In the genomic region with DNA sequence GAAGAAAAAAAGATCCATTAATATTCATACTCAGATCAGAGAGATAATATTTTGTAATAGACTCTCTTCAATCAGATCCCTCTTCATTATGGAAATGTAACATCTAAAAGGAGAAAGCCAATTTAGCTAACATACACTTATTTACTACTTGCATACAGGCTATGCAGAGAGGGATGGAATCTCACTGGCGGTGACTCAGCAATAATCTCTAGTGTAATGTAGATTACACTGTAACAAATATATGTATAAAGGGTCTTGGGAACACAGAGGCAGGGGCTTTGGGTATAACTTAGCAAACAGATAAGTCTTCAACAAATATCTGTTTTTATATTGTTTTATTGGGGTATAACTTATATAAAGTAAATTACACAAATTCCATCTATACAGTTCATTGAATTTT, we compare ENCODE assay signal across 23 cellular contexts.
DNase-seq lines count a peak whose midpoint lies in the region; ATAC-seq and TF ChIP-seq lines count a peak whose summit lies in the region.
"Had no signal": no experiment of that assay in that cellular context is flagged by ENCODE, and none has a peak within 500 bp of the region (broad histone marks: within the 10 kb centered on the region; RNA-seq: fewer than 3 reads in every experiment).

No MANE protein-coding gene starts in this region.

- H3K36me3 Mint-ChIP-seq in GM23338 (ENCODE audit: low read depth), result peaks cover 45% of the 10 kb centered on the region
- no peaks in the 10 kb centered on the region for H3K36me3 Mint-ChIP-seq in activated T-helper 17 cell treated with anti-CD3 and anti-CD28 coated beads, Interleukin-2, amount 50 U/mL, for 72 hours (ENCODE audit: low read depth)
- H3K36me3 Mint-ChIP-seq: activated naive CD4-positive, alpha-beta T cell treated with anti-CD3 and anti-CD28 coated beads, Interleukin-2, amount 50 U/mL, for 72 hours; stimulated activated effector memory CD8-positive, alpha-beta T cell treated with anti-CD3 and anti-CD28 coated beads, Interleukin-12 subunit alpha, Interleukin-12 subunit beta, amount 100 ng/mL, for 72 hours had no signal

- no peak overlapping the region for H3K4me3 Mint-ChIP-seq in GM23338
- H3K4me3 Mint-ChIP-seq in activated T-helper 17 cell treated with anti-CD3 and anti-CD28 coated beads, Interleukin-2, amount 50 U/mL, for 72 hours, result no peak overlapping the region
- H3K4me3 Mint-ChIP-seq: central memory CD8-positive, alpha-beta T cell; stimulated activated effector memory CD8-positive, alpha-beta T cell treated with anti-CD3 and anti-CD28 coated beads, Interleukin-12 subunit alpha, Interleukin-12 subunit beta, amount 100 ng/mL, for 72 hours had no signal

- no peaks in the 10 kb centered on the region for H3K9me3 ChIP-seq in mesodermal cell (ENCODE audit: control insufficient read depth, low read length)
- H3K9me3 ChIP-seq: pancreas, transverse colon had no signal

- peaks cover 22% of the 10 kb centered on the region for H3K4me1 Mint-ChIP-seq in GM23338
- H3K4me1 Mint-ChIP-seq in activated T-helper 17 cell treated with anti-CD3 and anti-CD28 coated beads, Interleukin-2, amount 50 U/mL, for 72 hours, result no peaks in the 10 kb centered on the region
- H3K4me1 Mint-ChIP-seq: central memory CD8-positive, alpha-beta T cell; stimulated activated effector memory CD8-positive, alpha-beta T cell treated with anti-CD3 and anti-CD28 coated beads, Interleukin-12 subunit alpha, Interleukin-12 subunit beta, amount 100 ng/mL, for 72 hours had no signal

- H2AFZ ChIP-seq in GM23338, result no peak overlapping the region

- peak; percentile 60; the same call in 2 of the 3 replicates for ATAC-seq in GM23338
- ATAC-seq in activated T-helper 17 cell treated with anti-CD3 and anti-CD28 coated beads, Interleukin-2, amount 50 U/mL, for 72 hours (replicated peaks), result no peak
- ATAC-seq: activated naive CD4-positive, alpha-beta T cell treated with anti-CD3 and anti-CD28 coated beads, Interleukin-2, amount 50 U/mL, for 72 hours; foreskin keratinocyte; left colon; stimulated activated effector memory CD8-positive, alpha-beta T cell treated with anti-CD3 and anti-CD28 coated beads, Interleukin-12 subunit alpha, Interleukin-12 subunit beta, amount 100 ng/mL, for 72 hours had no signal

- H3K4me2 ChIP-seq in GM23338, result peak overlapping the region; percentile 12; the same call in 1 of the 2 replicates

- H3K4me1 ChIP-seq in GM23338 (ENCODE audit: insufficient read depth) (peaks cover 16% of the 10 kb centered on the region), mesodermal cell (ENCODE audit: control insufficient read depth, insufficient read depth, low read length, poor library complexity, severe bottlenecking) (peaks cover 34% of the 10 kb centered on the region)
- H3K4me1 ChIP-seq: foreskin keratinocyte had no signal

- H3K27ac ChIP-seq in GM23338 (ENCODE audit: low read depth) (peak overlapping the region; percentile 8; the same call in 1 of the 2 replicates), mesodermal cell (ENCODE audit: low read depth, low read length, severe bottlenecking) (peak overlapping the region; percentile 77)
- H3K27ac ChIP-seq: C4-2B, foreskin keratinocyte, transverse colon had no signal

- TF ChIP-seq CTCF in GM23338 (conservative IDR thresholded peaks at IDR 0.05; ENCODE audit: low read depth in 2 of 2) (no peak), cardiac fibroblast (IDR thresholded peaks at IDR 0.05; ENCODE audit: low read depth, low read length) (no peak)

- no peaks in the 10 kb centered on the region for H3F3A ChIP-seq in GM23338 (replicated peaks; ENCODE audit: low read depth)

- peak overlapping the region; percentile 90 for H3K27ac Mint-ChIP-seq in GM23338
- H3K27ac Mint-ChIP-seq in activated T-helper 17 cell treated with anti-CD3 and anti-CD28 coated beads, Interleukin-2, amount 50 U/mL, for 72 hours, result no peak overlapping the region
- H3K27ac Mint-ChIP-seq: activated naive CD4-positive, alpha-beta T cell treated with anti-CD3 and anti-CD28 coated beads, Interleukin-2, amount 50 U/mL, for 72 hours; stimulated activated effector memory CD8-positive, alpha-beta T cell treated with anti-CD3 and anti-CD28 coated beads, Interleukin-12 subunit alpha, Interleukin-12 subunit beta, amount 100 ng/mL, for 72 hours had no signal

- no peaks in the 10 kb centered on the region for H3K27me3 Mint-ChIP-seq in GM23338 (ENCODE audit: insufficient read depth, low read depth, poor library complexity)
- peaks cover 24% of the 10 kb centered on the region for H3K27me3 Mint-ChIP-seq in activated T-helper 17 cell treated with anti-CD3 and anti-CD28 coated beads, Interleukin-2, amount 50 U/mL, for 72 hours

- H3K79me2 ChIP-seq in GM23338 (replicated peaks; ENCODE audit: insufficient read depth), result peaks cover 7% of the 10 kb centered on the region; the same call in 1 of the 2 replicates

- H3K4me3 ChIP-seq in GM23338 (no peak overlapping the region), cardiac fibroblast (replicated peaks in 1 of 2; ENCODE audit: low read depth in 2 of 2, low read length in 2 of 2) (no peak overlapping the region), mesodermal cell (ENCODE audit: extremely low read depth, insufficient read depth, low read length, poor library complexity, severe bottlenecking) (no peak overlapping the region)
- H3K4me3 ChIP-seq: pancreas, skin epidermis, transverse colon had no signal

- H3K36me3 ChIP-seq in GM23338 (ENCODE audit: insufficient read depth) (peaks cover 19% of the 10 kb centered on the region; the same call in 1 of the 2 replicates), mesodermal cell (ENCODE audit: control insufficient read depth, insufficient read depth, low read length) (peaks cover 73% of the 10 kb centered on the region)
- H3K36me3 ChIP-seq: transverse colon had no signal

- no peaks in the 10 kb centered on the region; the same call in 1 of the 2 replicates for H3K9me2 ChIP-seq in GM23338 (ENCODE audit: insufficient read depth)

- DNase-seq in GM23338 (ENCODE audit: low spot score), result peak; percentile 38
- DNase-seq in NCI-H460 (ENCODE audit: extremely low read depth, low read depth), result peak; percentile 61
- peak; percentile 47 to 53 for DNase-seq in cardiac fibroblast (ENCODE audit: low read depth in 2 of 2)
- no peak for DNase-seq in stimulated activated CD4-positive, alpha-beta T cell treated with anti-CD3 and anti-CD28 coated beads, Interleukin-4, amount 100 ng/mL, for 1 hour
- no peak for DNase-seq in midbrain (lab: John Stamatoyannopoulos, UW)
- no peak for DNase-seq in SW480 (ENCODE audit: low spot score)
- DNase-seq: activated CD4-positive, alpha-beta T cell treated with anti-CD3 and anti-CD28 coated beads, Interleukin-2, amount 50 U/mL, for 4 hours; DND-41; effector memory CD4-positive, alpha-beta T cell; foreskin keratinocyte; Kasumi-1; left colon; NCI-H1105 treated with DMSO at 0.1 percent for 48 hours; NCI-H2227 treated with DMSO at 0.1 percent for 48 hours; pancreas; transverse colon had no signal

- H3K9me3 Mint-ChIP-seq in GM23338, result no peaks in the 10 kb centered on the region
- no peaks in the 10 kb centered on the region for H3K9me3 Mint-ChIP-seq in activated T-helper 17 cell treated with anti-CD3 and anti-CD28 coated beads, Interleukin-2, amount 50 U/mL, for 72 hours
- H3K9me3 Mint-ChIP-seq: activated naive CD4-positive, alpha-beta T cell treated with anti-CD3 and anti-CD28 coated beads, Interleukin-2, amount 50 U/mL, for 72 hours; central memory CD8-positive, alpha-beta T cell; stimulated activated effector memory CD8-positive, alpha-beta T cell treated with anti-CD3 and anti-CD28 coated beads, Interleukin-12 subunit alpha, Interleukin-12 subunit beta, amount 100 ng/mL, for 72 hours had no signal

- H4K20me1 ChIP-seq in GM23338 (replicated peaks; ENCODE audit: insufficient read depth), result no peaks in the 10 kb centered on the region

- H3K27me3 ChIP-seq in GM23338 (ENCODE audit: insufficient read depth), result no peaks in the 10 kb centered on the region
- H3K27me3 ChIP-seq: foreskin keratinocyte, pancreas, transverse colon had no signal

- WGBS in mesodermal cell (ENCODE audit: insufficient coverage in 2 of 2), 2 experiments, result no CpG with 5 or more reads among the region's 1 CpG

Comparison
In these comparisons a context has a peak if more than half of its experiments do, and no peak if none do; other contexts are left out.
1. DNase-seq: peak in GM23338 (single experiment), NCI-H460 (single experiment) and cardiac fibroblast (2 of 2); none in stimulated activated CD4-positive, alpha-beta T cell treated with anti-CD3 and anti-CD28 coated beads, Interleukin-4, amount 100 ng/mL, for 1 hour (single experiment), midbrain (single experiment) and SW480 (single experiment).